Comparison of ENCODE assay signal across 9 cellular contexts in the genomic region with DNA sequence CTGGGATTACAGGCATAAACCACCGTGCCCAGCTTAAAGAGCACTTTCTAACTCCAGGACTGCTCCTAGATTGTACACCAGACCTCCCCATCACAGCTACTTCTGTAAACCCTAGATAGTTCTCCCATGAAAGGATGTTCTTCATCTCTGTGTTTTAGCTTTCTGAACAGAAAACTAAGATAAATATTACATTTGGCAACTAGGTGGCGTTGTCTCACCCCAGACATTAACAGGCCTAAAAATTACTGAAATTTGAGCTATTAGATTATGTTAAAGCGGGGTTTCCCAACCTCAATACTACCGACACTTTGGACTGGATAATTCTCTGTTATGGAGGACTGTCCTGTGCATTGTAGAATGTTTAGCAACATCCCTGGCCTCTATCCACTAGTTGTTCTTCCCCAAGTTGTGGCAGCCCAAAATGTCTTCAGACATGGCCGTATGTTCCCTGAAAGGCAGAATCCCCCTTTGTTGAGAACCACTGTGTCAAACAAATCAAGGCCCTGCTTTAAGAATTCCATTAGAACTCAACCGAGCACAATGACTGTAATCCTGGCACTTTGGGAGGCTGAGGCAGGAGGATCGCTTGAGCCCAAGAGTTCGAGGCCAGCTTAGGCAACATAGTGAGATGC. TPM values are rescaled to one million over a fixed set of nuclear protein-coding genes. Genes with fewer than 3 reads are reported as not detected.
DNase-seq lines count a peak whose midpoint lies in the region; ATAC-seq, FAIRE-seq and TF ChIP-seq lines count a peak whose summit lies in the region.
"Had no signal": no experiment of that assay in that cellular context is flagged by ENCODE, and none has a peak within 500 bp of the region (broad histone marks: within the 10 kb centered on the region; RNA-seq: fewer than 3 reads in every experiment).

No MANE protein-coding gene starts in this region.

- DNase-seq in BE2C (no peak), GM18507 (ENCODE audit: extremely low spot score, insufficient read length, low read depth) (no peak), RPMI7951 (ENCODE audit: low read depth) (peak; percentile 28), fibroblast of villous mesenchyme (ENCODE audit: low read depth) (peak; percentile 63), smooth muscle cell (lab: John Stamatoyannopoulos, UW; ENCODE audit: unreplicated experiment) (no peak), NCI-H2081 treated with DMSO at 0.1 percent for 48 hours (lab: John Stamatoyannopoulos, UW) (no peak)

- H3K4me1 Mint-ChIP-seq in stimulated activated memory B cell treated with anti-CD40 and anti-IgM and Interleukin-4, amounts not matched to agents 10 μg/mL and 1 μg/mL and 100 μg/mL, for 72 hours: no peaks in the 10 kb centered on the region

- H3K27me3 Mint-ChIP-seq in stimulated activated memory B cell treated with anti-CD40 and anti-IgM and Interleukin-4, amounts not matched to agents 10 μg/mL and 1 μg/mL and 100 μg/mL, for 72 hours: no peaks in the 10 kb centered on the region

- peak overlapping the region; percentile 55 for H2AFZ ChIP-seq in smooth muscle cell (ENCODE audit: low read depth)

- ATAC-seq in stimulated activated memory B cell treated with anti-CD40 and anti-IgM and Interleukin-4, amounts not matched to agents 10 μg/mL and 1 μg/mL and 100 μg/mL, for 72 hours: no peak
- no peak for ATAC-seq in HG03457 (IDR thresholded peaks at IDR 0.05; ENCODE audit: unreplicated experiment)

- no peak overlapping the region for H3K27ac ChIP-seq in smooth muscle cell (ENCODE audit: low read depth)

- no peaks in the 10 kb centered on the region for H3F3A ChIP-seq in smooth muscle cell (ENCODE audit: low read depth)

- H3K4me3 ChIP-seq in BE2C (ENCODE audit: low read depth, low read length) (no peak overlapping the region), fibroblast of villous mesenchyme (ENCODE audit: low read depth, low read length) (no peak overlapping the region), smooth muscle cell (no peak overlapping the region)

- H3K4me1 ChIP-seq in BE2C (no peaks in the 10 kb centered on the region), smooth muscle cell (ENCODE audit: low read depth) (no peaks in the 10 kb centered on the region)

- FAIRE-seq in GM18507 (lab: Jason Lieb, UNC): peak; percentile 82

- TF ChIP-seq CTCF in BE2C (IDR thresholded peaks at IDR 0.05; ENCODE audit: low read depth, low read length): peak; percentile 62
- TF ChIP-seq CTCF in fibroblast of villous mesenchyme (IDR thresholded peaks at IDR 0.05; ENCODE audit: insufficient read depth, low read depth, low read length): peak; percentile 61
- TF ChIP-seq CTCF in smooth muscle cell (IDR thresholded peaks at IDR 0.05; ENCODE audit: borderline replicate concordance, insufficient read depth, poor library complexity, severe bottlenecking): peak; percentile 67

- no peaks in the 10 kb centered on the region for H3K79me2 ChIP-seq in smooth muscle cell (ENCODE audit: low read depth)

- no peaks in the 10 kb centered on the region for H3K36me3 ChIP-seq in BE2C
- no peaks in the 10 kb centered on the region for H3K36me3 ChIP-seq in smooth muscle cell (ENCODE audit: low read depth)

- 63% methylated on average over 8 of the region's 8 CpGs for WGBS in smooth muscle cell (ENCODE audit: low lambda C conversion rate)

- H3K9me3 ChIP-seq in BE2C: no peaks in the 10 kb centered on the region
- H3K9me3 ChIP-seq in smooth muscle cell (replicated peaks; ENCODE audit: low read depth): no peaks in the 10 kb centered on the region

- H4K20me1 ChIP-seq in smooth muscle cell (ENCODE audit: low read depth): no peaks in the 10 kb centered on the region

- no peaks in the 10 kb centered on the region for H3K36me3 Mint-ChIP-seq in stimulated activated memory B cell treated with anti-CD40 and anti-IgM and Interleukin-4, amounts not matched to agents 10 μg/mL and 1 μg/mL and 100 μg/mL, for 72 hours
- H3K36me3 Mint-ChIP-seq: IgD-negative memory B cell had no signal

- H3K9me3 Mint-ChIP-seq in stimulated activated memory B cell treated with anti-CD40 and anti-IgM and Interleukin-4, amounts not matched to agents 10 μg/mL and 1 μg/mL and 100 μg/mL, for 72 hours: no peaks in the 10 kb centered on the region
- H3K9me3 Mint-ChIP-seq: IgD-negative memory B cell had no signal

- no peak overlapping the region for H3K4me3 Mint-ChIP-seq in stimulated activated memory B cell treated with anti-CD40 and anti-IgM and Interleukin-4, amounts not matched to agents 10 μg/mL and 1 μg/mL and 100 μg/mL, for 72 hours
- H3K4me3 Mint-ChIP-seq: IgD-negative memory B cell had no signal

- H3K9ac ChIP-seq in smooth muscle cell (ENCODE audit: low read depth): no peak overlapping the region

- no peak overlapping the region for H3K4me2 ChIP-seq in smooth muscle cell

- no peak overlapping the region for H3K27ac Mint-ChIP-seq in stimulated activated memory B cell treated with anti-CD40 and anti-IgM and Interleukin-4, amounts not matched to agents 10 μg/mL and 1 μg/mL and 100 μg/mL, for 72 hours
- H3K27ac Mint-ChIP-seq: IgD-negative memory B cell had no signal

- H3K27me3 ChIP-seq in BE2C (no peaks in the 10 kb centered on the region), smooth muscle cell (ENCODE audit: low read depth) (peaks cover 10% of the 10 kb centered on the region)

RNA-seq across cellular contexts. Expression of gene ATOH7, which starts 19.1 kb away (rescaled TPM):
- 1.3 TPM for polyA plus RNA-seq in BE2C (2012; ENCODE audit: insufficient read depth, insufficient read length, low read depth)
- total RNA-seq in RPMI7951 (2014; rRNA removed; shearing (Covaris generic)): 0.10 TPM in 1 of 2 replicates, not detected in the other
- total RNA-seq in fibroblast of villous mesenchyme: under 0.01 TPM in 1 of 2 replicates, not detected in the other
- 0.72 TPM in 1 of 2 replicates, not detected in the other for total RNA-seq in smooth muscle cell
- 0.10 and 0.19 TPM in 2 replicates for polyA plus RNA-seq in smooth muscle cell
- polyA plus RNA-seq: IgD-negative memory B cell had no signal

Comparison
In these comparisons a context has a peak if more than half of its experiments do, and no peak if none do; other contexts are left out.
1. DNase-seq: peak in RPMI7951 (single experiment) and fibroblast of villous mesenchyme (single experiment); none in BE2C (single experiment), GM18507 (single experiment), smooth muscle cell (single experiment) and NCI-H2081 treated with DMSO at 0.1 percent for 48 hours (single experiment).
2. Peak in every context shown above with its lines, with median percentiles within 50 percentile points of each other: CTCF ChIP-seq.